Comparison of ENCODE assay signal across 1 cellular context in the genomic region with DNA sequence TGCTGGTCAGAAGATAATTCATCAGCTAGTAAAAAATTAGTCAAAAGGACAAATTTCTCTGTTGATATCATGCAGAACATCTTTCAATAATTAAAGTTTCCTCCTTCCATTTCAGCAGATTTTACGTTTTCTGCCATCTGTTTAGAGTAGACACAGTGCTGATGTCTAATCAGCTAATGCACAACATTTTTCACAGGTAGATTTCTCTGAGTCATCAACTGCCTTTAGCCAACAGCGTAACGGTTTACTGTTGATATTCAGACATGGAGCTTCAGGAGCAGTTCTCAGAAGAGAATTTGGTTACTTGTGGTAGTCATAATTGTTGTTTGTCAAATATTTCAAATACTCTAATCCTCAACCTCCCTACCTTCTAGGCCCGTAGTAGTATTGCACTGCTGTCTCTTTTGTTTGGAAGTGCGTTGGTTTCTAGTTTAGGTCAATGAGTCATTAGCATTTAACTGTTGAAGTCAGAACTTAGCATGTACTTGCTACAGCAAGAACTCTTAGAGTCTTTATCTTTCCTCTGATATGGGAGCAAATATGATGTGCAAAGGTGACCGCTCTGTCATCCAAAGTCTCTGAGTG.
TF ChIP-seq lines count a peak whose summit lies in the region.

No MANE protein-coding gene starts in this region.

TF ChIP-seq in K562, 482 proteins besides CTCF, POLR2A, EP300 and RAD21 (continued from another document and continues in another):
- TF ChIP-seq RHOXF2B (CRISPR knock-in tag; conservative IDR thresholded peaks at IDR 0.05) = no peak
- no peak for TF ChIP-seq CEBPB (tag; IDR thresholded peaks at IDR 0.05)
- TF ChIP-seq, protein P1, sequence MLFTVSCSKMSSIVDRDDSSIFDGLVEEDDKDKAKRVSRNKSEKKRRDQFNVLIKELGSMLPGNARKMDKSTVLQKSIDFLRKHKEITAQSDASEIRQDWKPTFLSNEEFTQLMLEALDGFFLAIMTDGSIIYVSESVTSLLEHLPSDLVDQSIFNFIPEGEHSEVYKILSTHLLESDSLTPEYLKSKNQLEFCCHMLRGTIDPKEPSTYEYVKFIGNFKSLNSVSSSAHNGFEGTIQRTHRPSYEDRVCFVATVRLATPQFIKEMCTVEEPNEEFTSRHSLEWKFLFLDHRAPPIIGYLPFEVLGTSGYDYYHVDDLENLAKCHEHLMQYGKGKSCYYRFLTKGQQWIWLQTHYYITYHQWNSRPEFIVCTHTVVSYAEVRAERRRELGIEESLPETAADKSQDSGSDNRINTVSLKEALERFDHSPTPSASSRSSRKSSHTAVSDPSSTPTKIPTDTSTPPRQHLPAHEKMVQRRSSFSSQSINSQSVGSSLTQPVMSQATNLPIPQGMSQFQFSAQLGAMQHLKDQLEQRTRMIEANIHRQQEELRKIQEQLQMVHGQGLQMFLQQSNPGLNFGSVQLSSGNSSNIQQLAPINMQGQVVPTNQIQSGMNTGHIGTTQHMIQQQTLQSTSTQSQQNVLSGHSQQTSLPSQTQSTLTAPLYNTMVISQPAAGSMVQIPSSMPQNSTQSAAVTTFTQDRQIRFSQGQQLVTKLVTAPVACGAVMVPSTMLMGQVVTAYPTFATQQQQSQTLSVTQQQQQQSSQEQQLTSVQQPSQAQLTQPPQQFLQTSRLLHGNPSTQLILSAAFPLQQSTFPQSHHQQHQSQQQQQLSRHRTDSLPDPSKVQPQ (CRISPR knock-in tag; IDR thresholded peaks at IDR 0.05; ENCODE audit: borderline replicate concordance) = no peak
- TF ChIP-seq, protein P2, sequence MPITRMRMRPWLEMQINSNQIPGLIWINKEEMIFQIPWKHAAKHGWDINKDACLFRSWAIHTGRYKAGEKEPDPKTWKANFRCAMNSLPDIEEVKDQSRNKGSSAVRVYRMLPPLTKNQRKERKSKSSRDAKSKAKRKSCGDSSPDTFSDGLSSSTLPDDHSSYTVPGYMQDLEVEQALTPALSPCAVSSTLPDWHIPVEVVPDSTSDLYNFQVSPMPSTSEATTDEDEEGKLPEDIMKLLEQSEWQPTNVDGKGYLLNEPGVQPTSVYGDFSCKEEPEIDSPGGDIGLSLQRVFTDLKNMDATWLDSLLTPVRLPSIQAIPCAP (CRISPR knock-in tag; IDR thresholded peaks at IDR 0.05; ENCODE audit: borderline replicate concordance) = no peak
- TF ChIP-seq NFE2 (IDR thresholded peaks at IDR 0.05; ENCODE audit: low read depth) = peak; percentile 37; the same call in 1 of the 2 replicates
- no peak for TF ChIP-seq FIP1L1 (IDR thresholded peaks at IDR 0.05; ENCODE audit: low read depth, low read length, poor library complexity, severe bottlenecking)
- no peak for TF ChIP-seq ZNF644 (tag; IDR thresholded peaks at IDR 0.05; ENCODE audit: low read depth)
- no peak for TF ChIP-seq ERF (CRISPR knock-in tag; IDR thresholded peaks at IDR 0.05)
- no peak for TF ChIP-seq DMBX1 (CRISPR knock-in tag; IDR thresholded peaks at IDR 0.05; ENCODE audit: borderline replicate concordance)
- no peak for TF ChIP-seq ZNF583 (CRISPR knock-in tag; IDR thresholded peaks at IDR 0.05)
- TF ChIP-seq, protein P3, sequence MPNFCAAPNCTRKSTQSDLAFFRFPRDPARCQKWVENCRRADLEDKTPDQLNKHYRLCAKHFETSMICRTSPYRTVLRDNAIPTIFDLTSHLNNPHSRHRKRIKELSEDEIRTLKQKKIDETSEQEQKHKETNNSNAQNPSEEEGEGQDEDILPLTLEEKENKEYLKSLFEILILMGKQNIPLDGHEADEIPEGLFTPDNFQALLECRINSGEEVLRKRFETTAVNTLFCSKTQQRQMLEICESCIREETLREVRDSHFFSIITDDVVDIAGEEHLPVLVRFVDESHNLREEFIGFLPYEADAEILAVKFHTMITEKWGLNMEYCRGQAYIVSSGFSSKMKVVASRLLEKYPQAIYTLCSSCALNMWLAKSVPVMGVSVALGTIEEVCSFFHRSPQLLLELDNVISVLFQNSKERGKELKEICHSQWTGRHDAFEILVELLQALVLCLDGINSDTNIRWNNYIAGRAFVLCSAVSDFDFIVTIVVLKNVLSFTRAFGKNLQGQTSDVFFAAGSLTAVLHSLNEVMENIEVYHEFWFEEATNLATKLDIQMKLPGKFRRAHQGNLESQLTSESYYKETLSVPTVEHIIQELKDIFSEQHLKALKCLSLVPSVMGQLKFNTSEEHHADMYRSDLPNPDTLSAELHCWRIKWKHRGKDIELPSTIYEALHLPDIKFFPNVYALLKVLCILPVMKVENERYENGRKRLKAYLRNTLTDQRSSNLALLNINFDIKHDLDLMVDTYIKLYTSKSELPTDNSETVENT (CRISPR knock-in tag; IDR thresholded peaks at IDR 0.05) = no peak
- no peak for TF ChIP-seq NR1H2 (CRISPR knock-in tag; IDR thresholded peaks at IDR 0.05)
- TF ChIP-seq, protein P4, sequence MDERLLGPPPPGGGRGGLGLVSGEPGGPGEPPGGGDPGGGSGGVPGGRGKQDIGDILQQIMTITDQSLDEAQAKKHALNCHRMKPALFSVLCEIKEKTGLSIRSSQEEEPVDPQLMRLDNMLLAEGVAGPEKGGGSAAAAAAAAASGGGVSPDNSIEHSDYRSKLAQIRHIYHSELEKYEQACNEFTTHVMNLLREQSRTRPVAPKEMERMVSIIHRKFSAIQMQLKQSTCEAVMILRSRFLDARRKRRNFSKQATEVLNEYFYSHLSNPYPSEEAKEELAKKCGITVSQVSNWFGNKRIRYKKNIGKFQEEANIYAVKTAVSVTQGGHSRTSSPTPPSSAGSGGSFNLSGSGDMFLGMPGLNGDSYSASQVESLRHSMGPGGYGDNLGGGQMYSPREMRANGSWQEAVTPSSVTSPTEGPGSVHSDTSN (CRISPR knock-in tag; IDR thresholded peaks at IDR 0.05; ENCODE audit: low read depth) = no peak
- TF ChIP-seq, protein P4 (tag; conservative IDR thresholded peaks at IDR 0.05; ENCODE audit: low read depth) = no peak
- TF ChIP-seq MYNN (IDR thresholded peaks at IDR 0.05) = no peak
- no peak for TF ChIP-seq MYNN (CRISPR knock-in tag; IDR thresholded peaks at IDR 0.05)
- TF ChIP-seq CCNT2 (IDR thresholded peaks at IDR 0.05; ENCODE audit: borderline replicate concordance, extremely low read depth, insufficient read length, low read depth, low read length) = no peak
- TF ChIP-seq, protein P5, sequence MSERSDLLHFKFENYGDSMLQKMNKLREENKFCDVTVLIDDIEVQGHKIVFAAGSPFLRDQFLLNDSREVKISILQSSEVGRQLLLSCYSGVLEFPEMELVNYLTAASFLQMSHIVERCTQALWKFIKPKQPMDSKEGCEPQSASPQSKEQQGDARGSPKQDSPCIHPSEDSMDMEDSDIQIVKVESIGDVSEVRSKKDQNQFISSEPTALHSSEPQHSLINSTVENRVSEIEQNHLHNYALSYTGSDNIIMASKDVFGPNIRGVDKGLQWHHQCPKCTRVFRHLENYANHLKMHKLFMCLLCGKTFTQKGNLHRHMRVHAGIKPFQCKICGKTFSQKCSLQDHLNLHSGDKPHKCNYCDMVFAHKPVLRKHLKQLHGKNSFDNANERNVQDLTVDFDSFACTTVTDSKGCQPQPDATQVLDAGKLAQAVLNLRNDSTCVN (CRISPR knock-in tag; IDR thresholded peaks at IDR 0.05) = no peak
- TF ChIP-seq, protein P6, sequence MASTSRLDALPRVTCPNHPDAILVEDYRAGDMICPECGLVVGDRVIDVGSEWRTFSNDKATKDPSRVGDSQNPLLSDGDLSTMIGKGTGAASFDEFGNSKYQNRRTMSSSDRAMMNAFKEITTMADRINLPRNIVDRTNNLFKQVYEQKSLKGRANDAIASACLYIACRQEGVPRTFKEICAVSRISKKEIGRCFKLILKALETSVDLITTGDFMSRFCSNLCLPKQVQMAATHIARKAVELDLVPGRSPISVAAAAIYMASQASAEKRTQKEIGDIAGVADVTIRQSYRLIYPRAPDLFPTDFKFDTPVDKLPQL (IDR thresholded peaks at IDR 0.05; ENCODE audit: extremely low read depth, insufficient read length) = no peak
- TF ChIP-seq NCOA4 (IDR thresholded peaks at IDR 0.05; ENCODE audit: partially characterized antibody) = no peak
- no peak for TF ChIP-seq KLF13 (tag; IDR thresholded peaks at IDR 0.05; ENCODE audit: borderline replicate concordance, low read depth)
- TF ChIP-seq, protein P7, sequence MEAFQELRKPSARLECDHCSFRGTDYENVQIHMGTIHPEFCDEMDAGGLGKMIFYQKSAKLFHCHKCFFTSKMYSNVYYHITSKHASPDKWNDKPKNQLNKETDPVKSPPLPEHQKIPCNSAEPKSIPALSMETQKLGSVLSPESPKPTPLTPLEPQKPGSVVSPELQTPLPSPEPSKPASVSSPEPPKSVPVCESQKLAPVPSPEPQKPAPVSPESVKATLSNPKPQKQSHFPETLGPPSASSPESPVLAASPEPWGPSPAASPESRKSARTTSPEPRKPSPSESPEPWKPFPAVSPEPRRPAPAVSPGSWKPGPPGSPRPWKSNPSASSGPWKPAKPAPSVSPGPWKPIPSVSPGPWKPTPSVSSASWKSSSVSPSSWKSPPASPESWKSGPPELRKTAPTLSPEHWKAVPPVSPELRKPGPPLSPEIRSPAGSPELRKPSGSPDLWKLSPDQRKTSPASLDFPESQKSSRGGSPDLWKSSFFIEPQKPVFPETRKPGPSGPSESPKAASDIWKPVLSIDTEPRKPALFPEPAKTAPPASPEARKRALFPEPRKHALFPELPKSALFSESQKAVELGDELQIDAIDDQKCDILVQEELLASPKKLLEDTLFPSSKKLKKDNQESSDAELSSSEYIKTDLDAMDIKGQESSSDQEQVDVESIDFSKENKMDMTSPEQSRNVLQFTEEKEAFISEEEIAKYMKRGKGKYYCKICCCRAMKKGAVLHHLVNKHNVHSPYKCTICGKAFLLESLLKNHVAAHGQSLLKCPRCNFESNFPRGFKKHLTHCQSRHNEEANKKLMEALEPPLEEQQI (IDR thresholded peaks at IDR 0.05) = no peak
- no peak for TF ChIP-seq NBN (IDR thresholded peaks at IDR 0.05; ENCODE audit: low read depth)
- TF ChIP-seq ZNF444 (CRISPR knock-in tag; IDR thresholded peaks at IDR 0.05) = no peak
- no peak for TF ChIP-seq POU5F1 (IDR thresholded peaks at IDR 0.05; ENCODE audit: borderline replicate concordance, low read depth, low read length, partially characterized antibody)
- TF ChIP-seq, protein P8, sequence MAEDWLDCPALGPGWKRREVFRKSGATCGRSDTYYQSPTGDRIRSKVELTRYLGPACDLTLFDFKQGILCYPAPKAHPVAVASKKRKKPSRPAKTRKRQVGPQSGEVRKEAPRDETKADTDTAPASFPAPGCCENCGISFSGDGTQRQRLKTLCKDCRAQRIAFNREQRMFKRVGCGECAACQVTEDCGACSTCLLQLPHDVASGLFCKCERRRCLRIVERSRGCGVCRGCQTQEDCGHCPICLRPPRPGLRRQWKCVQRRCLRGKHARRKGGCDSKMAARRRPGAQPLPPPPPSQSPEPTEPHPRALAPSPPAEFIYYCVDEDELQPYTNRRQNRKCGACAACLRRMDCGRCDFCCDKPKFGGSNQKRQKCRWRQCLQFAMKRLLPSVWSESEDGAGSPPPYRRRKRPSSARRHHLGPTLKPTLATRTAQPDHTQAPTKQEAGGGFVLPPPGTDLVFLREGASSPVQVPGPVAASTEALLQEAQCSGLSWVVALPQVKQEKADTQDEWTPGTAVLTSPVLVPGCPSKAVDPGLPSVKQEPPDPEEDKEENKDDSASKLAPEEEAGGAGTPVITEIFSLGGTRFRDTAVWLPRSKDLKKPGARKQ (CRISPR knock-in tag; IDR thresholded peaks at IDR 0.05) = no peak
- TF ChIP-seq GATAD2B (IDR thresholded peaks at IDR 0.05; ENCODE audit: borderline replicate concordance) = no peak
- peak; percentile 56 for TF ChIP-seq CBFA2T3 (IDR thresholded peaks at IDR 0.05)
- TF ChIP-seq ZNF253 (CRISPR knock-in tag; conservative IDR thresholded peaks at IDR 0.05) = no peak
- no peak for TF ChIP-seq NFYB (IDR thresholded peaks at IDR 0.05; ENCODE audit: extremely low read depth, insufficient read length)
- TF ChIP-seq, protein P9, sequence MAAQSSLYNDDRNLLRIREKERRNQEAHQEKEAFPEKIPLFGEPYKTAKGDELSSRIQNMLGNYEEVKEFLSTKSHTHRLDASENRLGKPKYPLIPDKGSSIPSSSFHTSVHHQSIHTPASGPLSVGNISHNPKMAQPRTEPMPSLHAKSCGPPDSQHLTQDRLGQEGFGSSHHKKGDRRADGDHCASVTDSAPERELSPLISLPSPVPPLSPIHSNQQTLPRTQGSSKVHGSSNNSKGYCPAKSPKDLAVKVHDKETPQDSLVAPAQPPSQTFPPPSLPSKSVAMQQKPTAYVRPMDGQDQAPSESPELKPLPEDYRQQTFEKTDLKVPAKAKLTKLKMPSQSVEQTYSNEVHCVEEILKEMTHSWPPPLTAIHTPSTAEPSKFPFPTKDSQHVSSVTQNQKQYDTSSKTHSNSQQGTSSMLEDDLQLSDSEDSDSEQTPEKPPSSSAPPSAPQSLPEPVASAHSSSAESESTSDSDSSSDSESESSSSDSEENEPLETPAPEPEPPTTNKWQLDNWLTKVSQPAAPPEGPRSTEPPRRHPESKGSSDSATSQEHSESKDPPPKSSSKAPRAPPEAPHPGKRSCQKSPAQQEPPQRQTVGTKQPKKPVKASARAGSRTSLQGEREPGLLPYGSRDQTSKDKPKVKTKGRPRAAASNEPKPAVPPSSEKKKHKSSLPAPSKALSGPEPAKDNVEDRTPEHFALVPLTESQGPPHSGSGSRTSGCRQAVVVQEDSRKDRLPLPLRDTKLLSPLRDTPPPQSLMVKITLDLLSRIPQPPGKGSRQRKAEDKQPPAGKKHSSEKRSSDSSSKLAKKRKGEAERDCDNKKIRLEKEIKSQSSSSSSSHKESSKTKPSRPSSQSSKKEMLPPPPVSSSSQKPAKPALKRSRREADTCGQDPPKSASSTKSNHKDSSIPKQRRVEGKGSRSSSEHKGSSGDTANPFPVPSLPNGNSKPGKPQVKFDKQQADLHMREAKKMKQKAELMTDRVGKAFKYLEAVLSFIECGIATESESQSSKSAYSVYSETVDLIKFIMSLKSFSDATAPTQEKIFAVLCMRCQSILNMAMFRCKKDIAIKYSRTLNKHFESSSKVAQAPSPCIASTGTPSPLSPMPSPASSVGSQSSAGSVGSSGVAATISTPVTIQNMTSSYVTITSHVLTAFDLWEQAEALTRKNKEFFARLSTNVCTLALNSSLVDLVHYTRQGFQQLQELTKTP (IDR thresholded peaks at IDR 0.05; ENCODE audit: low read depth in 1 of 2, partially characterized antibody in 2 of 2) = no peak
- TF ChIP-seq RUNX1 (IDR thresholded peaks at IDR 0.05; ENCODE audit: low read depth) = no peak
- no peak for TF ChIP-seq ZFX (CRISPR knock-in tag; IDR thresholded peaks at IDR 0.05)
- no peak for TF ChIP-seq SRSF7 (optimal IDR thresholded peaks at IDR 0.05; ENCODE audit: low read depth, low read length)
- TF ChIP-seq ZNF717 (CRISPR knock-in tag; IDR thresholded peaks at IDR 0.05) = no peak
- TF ChIP-seq, protein P10, sequence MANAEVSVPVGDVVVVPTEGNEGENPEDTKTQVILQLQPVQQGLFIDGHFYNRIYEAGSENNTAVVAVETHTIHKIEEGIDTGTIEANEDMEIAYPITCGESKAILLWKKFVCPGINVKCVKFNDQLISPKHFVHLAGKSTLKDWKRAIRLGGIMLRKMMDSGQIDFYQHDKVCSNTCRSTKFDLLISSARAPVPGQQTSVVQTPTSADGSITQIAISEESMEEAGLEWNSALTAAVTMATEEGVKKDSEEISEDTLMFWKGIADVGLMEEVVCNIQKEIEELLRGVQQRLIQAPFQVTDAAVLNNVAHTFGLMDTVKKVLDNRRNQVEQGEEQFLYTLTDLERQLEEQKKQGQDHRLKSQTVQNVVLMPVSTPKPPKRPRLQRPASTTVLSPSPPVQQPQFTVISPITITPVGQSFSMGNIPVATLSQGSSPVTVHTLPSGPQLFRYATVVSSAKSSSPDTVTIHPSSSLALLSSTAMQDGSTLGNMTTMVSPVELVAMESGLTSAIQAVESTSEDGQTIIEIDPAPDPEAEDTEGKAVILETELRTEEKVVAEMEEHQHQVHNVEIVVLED (CRISPR knock-in tag; IDR thresholded peaks at IDR 0.05) = no peak
